25 cellular contexts compared by ENCODE assay signal in the genomic region with DNA sequence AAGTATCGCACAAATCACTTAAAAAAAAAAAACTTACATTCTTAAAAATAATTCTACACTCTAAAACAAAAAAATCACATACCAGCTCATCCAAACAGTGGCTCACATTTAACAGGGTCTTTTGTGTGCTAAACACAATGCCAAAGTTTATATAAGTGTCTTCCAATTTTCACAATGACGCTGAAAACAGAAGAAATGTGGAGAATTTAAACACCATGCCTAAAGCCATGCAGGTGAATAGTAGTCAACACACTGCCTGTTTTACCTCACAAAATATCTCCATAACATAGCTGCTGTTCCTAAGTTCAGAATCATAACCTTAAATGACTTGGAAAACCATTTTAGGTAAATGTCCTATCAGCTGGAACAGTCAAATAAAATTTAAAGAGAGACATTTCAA. TPM values are rescaled to one million over a fixed set of nuclear protein-coding genes. Genes with fewer than 3 reads are reported as not detected.
"Had no signal": no experiment of that assay in that cellular context is flagged by ENCODE, and none has a peak within 500 bp of the region (broad histone marks: within the 10 kb centered on the region; RNA-seq: fewer than 3 reads in every experiment).

No MANE protein-coding gene starts in this region.

- H3K4me2 ChIP-seq: neural progenitor cell had no signal

- H3K27me3 ChIP-seq: dorsolateral prefrontal cortex, esophagus muscularis mucosa, gastroesophageal sphincter, left lung, neural progenitor cell, sigmoid colon, stomach had no signal

- DNase-seq: cortex of kidney; dorsolateral prefrontal cortex; effector memory CD4-positive, alpha-beta T cell; glutamatergic neuron; immature natural killer cell; left lung; mesenchymal stem cell; midbrain; nucleus accumbens; psoas muscle; retina; sigmoid colon; stimulated activated CD4-positive, alpha-beta T cell treated with anti-CD3 and anti-CD28 coated beads, Interleukin-12 subunit alpha, Interleukin-12 subunit beta, amount 100 ng/mL, for 4 hours; stimulated activated naive CD4-positive, alpha-beta T cell; stomach; substantia nigra had no signal

- H2AFZ ChIP-seq: neural progenitor cell had no signal

- ATAC-seq: left lung; natural killer cell treated with Interleukin-12 subunit alpha and Interleukin-12 subunit beta and Interleukin-15 and Interleukin-18, amount 100 ng/mL, for 72 hours had no signal

- H3K9me3 ChIP-seq: esophagus muscularis mucosa, gastroesophageal sphincter, left lung, psoas muscle, sigmoid colon, stomach had no signal

- FAIRE-seq: endometrium, keratinocyte had no signal

- H3K4me1 Mint-ChIP-seq: immature natural killer cell had no signal

- H3K36me3 Mint-ChIP-seq: immature natural killer cell; natural killer cell treated with Interleukin-12 subunit alpha and Interleukin-12 subunit beta and Interleukin-15 and Interleukin-18, amount 100 ng/mL, for 72 hours had no signal

- H3K27ac ChIP-seq: dorsolateral prefrontal cortex, epithelial cell of prostate, gastroesophageal sphincter, neural progenitor cell, skin epidermis had no signal

- H3K4me3 Mint-ChIP-seq: immature natural killer cell; natural killer cell treated with Interleukin-12 subunit alpha and Interleukin-12 subunit beta and Interleukin-15 and Interleukin-18, amount 100 ng/mL, for 72 hours; neural progenitor cell had no signal

- H3K36me3 ChIP-seq: left lung, neural progenitor cell had no signal

- H3K27ac Mint-ChIP-seq: immature natural killer cell; natural killer cell treated with Interleukin-12 subunit alpha and Interleukin-12 subunit beta and Interleukin-15 and Interleukin-18, amount 100 ng/mL, for 72 hours; neural progenitor cell had no signal

- H3K9me3 Mint-ChIP-seq: natural killer cell treated with Interleukin-12 subunit alpha and Interleukin-12 subunit beta and Interleukin-15 and Interleukin-18, amount 100 ng/mL, for 72 hours had no signal

- H3K4me3 ChIP-seq: dorsolateral prefrontal cortex, esophagus muscularis mucosa, gastroesophageal sphincter, left lung, lung, neural progenitor cell, psoas muscle, sigmoid colon, skin epidermis, stomach had no signal

- H3K9ac ChIP-seq: neural progenitor cell had no signal

RNA-seq across cellular contexts. Expression of gene GRB10, which starts 55.0 kb away (rescaled TPM):
- polyA plus RNA-seq: immature natural killer cell had no signal
